Comparison of ENCODE assay signal across 19 cellular contexts in genomic region chr9:95360866-95361265, GRCh38.
"Had no signal": no experiment of that assay in that cellular context is flagged by ENCODE, and none has a peak within 500 bp of the region (broad histone marks: within the 10 kb centered on the region; RNA-seq: fewer than 3 reads in every experiment).

No MANE protein-coding gene starts in this region.

- H3K4me1 ChIP-seq: parathyroid adenoma, right lobe of liver, upper lobe of left lung had no signal

- H3K9ac ChIP-seq: parathyroid adenoma had no signal

- H3K27ac ChIP-seq: cardiac muscle cell, hepatocyte, left ventricle myocardium inferior, parathyroid adenoma, right lobe of liver, upper lobe of left lung had no signal

- H3K36me3 Mint-ChIP-seq: activated CD4-positive, alpha-beta memory T cell treated with anti-CD3 and anti-CD28 coated beads for 36 hours; activated naive CD4-positive, alpha-beta T cell treated with anti-CD3 and anti-CD28 coated beads, Interleukin-2, amount 10 ng/mL, durations not matched to agents 7 days and 5 days; natural killer cell; stimulated activated naive B cell treated with anti-CD40 and anti-IgM and Interleukin-4, amounts not matched to agents 10 μg/mL and 1 μg/mL and 100 μg/mL, for 72 hours had no signal

- H3K4me3 Mint-ChIP-seq: activated CD4-positive, alpha-beta memory T cell treated with anti-CD3 and anti-CD28 coated beads for 36 hours; activated naive CD4-positive, alpha-beta T cell treated with anti-CD3 and anti-CD28 coated beads, Interleukin-2, amount 10 ng/mL, durations not matched to agents 7 days and 5 days; natural killer cell; stimulated activated naive B cell treated with anti-CD40 and anti-IgM and Interleukin-4, amounts not matched to agents 10 μg/mL and 1 μg/mL and 100 μg/mL, for 72 hours; T-helper 1 cell treated with Interleukin-12 subunit alpha and Interleukin-12 subunit beta and Interleukin-4 antibody, amounts not matched to agents 30 μg/mL and 1 μg/mL, for 36 hours had no signal

- H3K4me1 Mint-ChIP-seq: activated naive CD4-positive, alpha-beta T cell treated with anti-CD3 and anti-CD28 coated beads, Interleukin-2, amount 10 ng/mL, durations not matched to agents 7 days and 5 days; natural killer cell; stimulated activated naive B cell treated with anti-CD40 and anti-IgM and Interleukin-4, amounts not matched to agents 10 μg/mL and 1 μg/mL and 100 μg/mL, for 72 hours had no signal

- H3K27ac Mint-ChIP-seq: activated CD4-positive, alpha-beta memory T cell treated with anti-CD3 and anti-CD28 coated beads for 36 hours; activated naive CD4-positive, alpha-beta T cell treated with anti-CD3 and anti-CD28 coated beads, Interleukin-2, amount 10 ng/mL, durations not matched to agents 7 days and 5 days; natural killer cell; T-helper 1 cell treated with Interleukin-12 subunit alpha and Interleukin-12 subunit beta and Interleukin-4 antibody, amounts not matched to agents 30 μg/mL and 1 μg/mL, for 36 hours had no signal

- ATAC-seq: natural killer cell; right lobe of liver; stimulated activated naive B cell treated with anti-CD40 and anti-IgM and Interleukin-4, amounts not matched to agents 10 μg/mL and 1 μg/mL and 100 μg/mL, for 72 hours had no signal

- DNase-seq: activated CD4-positive, alpha-beta memory T cell treated with anti-CD3 and anti-CD28 coated beads for 36 hours; activated CD4-positive, alpha-beta T cell treated with anti-CD3 and anti-CD28 coated beads for 48 hours; activated naive CD4-positive, alpha-beta T cell treated with anti-CD3 and anti-CD28 coated beads, Interleukin-2, amount 10 ng/mL, durations not matched to agents 7 days and 5 days; activated T-cell treated with anti-CD3 and anti-CD28 coated beads, Interleukin-2, amount 50 U/mL, for 48 hours; cortex of kidney; erythroblast; foreskin melanocyte; left ventricle myocardium inferior; midbrain; natural killer cell; nucleus accumbens; right lobe of liver; small intestine; stimulated activated naive B cell treated with anti-CD40 and anti-IgM and Interleukin-4, amounts not matched to agents 10 μg/mL and 1 μg/mL and 100 μg/mL, for 72 hours; upper lobe of left lung had no signal

- H3K9me3 Mint-ChIP-seq: activated CD4-positive, alpha-beta memory T cell treated with anti-CD3 and anti-CD28 coated beads for 36 hours; activated naive CD4-positive, alpha-beta T cell treated with anti-CD3 and anti-CD28 coated beads, Interleukin-2, amount 10 ng/mL, durations not matched to agents 7 days and 5 days; natural killer cell; stimulated activated naive B cell treated with anti-CD40 and anti-IgM and Interleukin-4, amounts not matched to agents 10 μg/mL and 1 μg/mL and 100 μg/mL, for 72 hours; T-helper 1 cell treated with Interleukin-12 subunit alpha and Interleukin-12 subunit beta and Interleukin-4 antibody, amounts not matched to agents 30 μg/mL and 1 μg/mL, for 36 hours had no signal

- H3K27me3 ChIP-seq: cardiac muscle cell, hepatocyte, right lobe of liver, upper lobe of left lung had no signal

- H3K4me3 ChIP-seq: cardiac muscle cell, hepatocyte, left ventricle myocardium inferior, right lobe of liver, upper lobe of left lung had no signal

- H3K4me2 ChIP-seq: hepatocyte had no signal

- H3K9me3 ChIP-seq: left ventricle myocardium inferior, right lobe of liver, upper lobe of left lung had no signal

- H3K79me2 ChIP-seq: hepatocyte, parathyroid adenoma had no signal

- H2AFZ ChIP-seq: hepatocyte, parathyroid adenoma had no signal

- H3K36me3 ChIP-seq: cardiac muscle cell, left ventricle myocardium inferior, right lobe of liver, upper lobe of left lung had no signal
